1 cellular context compared by ENCODE assay signal in the genomic region with DNA sequence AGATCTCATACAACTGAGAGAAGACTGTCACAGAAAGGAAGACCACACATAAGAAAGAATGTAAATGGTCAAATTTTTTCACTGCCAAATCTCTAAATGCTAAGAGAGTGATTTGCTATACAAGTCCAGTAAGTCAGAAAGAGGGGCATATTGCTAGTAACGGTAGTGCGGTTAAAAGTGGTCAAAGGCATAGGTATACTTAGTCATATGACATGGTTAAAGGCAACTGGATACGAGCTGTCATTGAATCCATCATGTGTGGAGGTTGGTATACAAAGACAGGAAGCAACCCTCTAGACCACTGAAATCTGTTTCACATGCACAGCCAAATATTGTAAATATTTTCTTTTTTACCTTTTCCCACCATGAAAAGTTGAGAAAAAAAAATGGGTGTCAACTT.
TF ChIP-seq lines count a peak whose summit lies in the region.

No MANE protein-coding gene starts in this region.

TF ChIP-seq in endothelial cell of umbilical vein, 7 proteins besides CTCF, POLR2A, EP300 and RAD21:
- TF ChIP-seq EZH2 (IDR thresholded peaks at IDR 0.05; ENCODE audit: borderline replicate concordance, low read depth, low read length, severe bottlenecking) (no peak), MYC (IDR thresholded peaks at IDR 0.05; ENCODE audit: low read depth, low read length) (no peak), POLR2AphosphoS5 (IDR thresholded peaks at IDR 0.05; ENCODE audit: insufficient read depth, low read depth, low read length) (no peak), MAX (IDR thresholded peaks at IDR 0.05; ENCODE audit: insufficient read depth, insufficient read length) (no peak), JUN (IDR thresholded peaks at IDR 0.05; ENCODE audit: borderline replicate concordance, insufficient read depth, insufficient read length, low read depth) (no peak), FOS (IDR thresholded peaks at IDR 0.05; ENCODE audit: borderline replicate concordance, insufficient read depth, low read length) (no peak), GATA2 (IDR thresholded peaks at IDR 0.05; ENCODE audit: insufficient read depth, insufficient read length, low read depth, low read length) (no peak)
